In genomic region chr3:151166161-151166560, GRCh38 we compare ENCODE assay signal across 17 cellular contexts. TPM values are rescaled to one million over a fixed set of nuclear protein-coding genes. Genes with fewer than 3 reads are reported as not detected.
DNase-seq lines count a peak whose midpoint lies in the region; ATAC-seq, FAIRE-seq and TF ChIP-seq lines count a peak whose summit lies in the region.
"Had no signal": no experiment of that assay in that cellular context is flagged by ENCODE, and none has a peak within 500 bp of the region (broad histone marks: within the 10 kb centered on the region; RNA-seq: fewer than 3 reads in every experiment).

No MANE protein-coding gene starts in this region.

- no peak for FAIRE-seq in pancreas (lab: Jason Lieb, UNC)
- FAIRE-seq: GM19239 had no signal

- no peak for TF ChIP-seq EP300 in sigmoid colon (IDR thresholded peaks at IDR 0.05)

- H3K27me3 ChIP-seq in kidney epithelial cell (ENCODE audit: control insufficient read depth, insufficient read depth, low read length) (no peaks in the 10 kb centered on the region), sigmoid colon (no peaks in the 10 kb centered on the region), pancreas (no peaks in the 10 kb centered on the region)
- H3K27me3 ChIP-seq: BLaER1 treated with 17β-estradiol and CSF1 and Interleukin-3, amounts not matched to agents 10 nM and 100 nM; gastroesophageal sphincter had no signal

- no peak for ATAC-seq in pancreas
- ATAC-seq: activated CD8-positive, alpha-beta memory T cell treated with anti-CD3 and anti-CD28 coated beads, Interleukin-2, amount 10 ng/mL, durations not matched to agents 7 days and 5 days; gastroesophageal sphincter had no signal

- no peak overlapping the region for H3K27ac ChIP-seq in C4-2B
- H3K27ac ChIP-seq in VCaP, result no peak overlapping the region
- H3K27ac ChIP-seq in sigmoid colon, result no peak overlapping the region
- H3K27ac ChIP-seq in pancreas, result no peak overlapping the region
- H3K27ac ChIP-seq: gastroesophageal sphincter had no signal

- intact Hi-C loops in sigmoid colon (cut with DNase I) (loop anchor here (5.0 to 10.0 kb wide), 3 partner anchors 61 to 749 kb away; partner anchors contain the start of gene P2RY13), pancreas (cut with DNase I) (loop anchor here in 1 of 3 donors (5.0 kb wide), 1 partner anchor 116 kb away; no protein-coding TSS in a partner anchor)

- H3K4me3 ChIP-seq in kidney epithelial cell (ENCODE audit: low read depth, low read length) (no peak overlapping the region), sigmoid colon (no peak overlapping the region), pancreas (no peak overlapping the region)
- H3K4me3 ChIP-seq: BLaER1 treated with 17β-estradiol and CSF1 and Interleukin-3, amounts not matched to agents 10 nM and 100 nM; gastroesophageal sphincter had no signal

- WGBS in sigmoid colon, 2 donors, result 82 to 90% methylated on average over 3 of the region's 3 CpGs
- WGBS in pancreas, 2 donors, result 64 to 72% methylated on average over 3 of the region's 3 CpGs

- peak; percentile 33 for TF ChIP-seq CTCF in C4-2B (conservative IDR thresholded peaks at IDR 0.05)
- peak; percentile 31 for TF ChIP-seq CTCF in VCaP (conservative IDR thresholded peaks at IDR 0.05)
- peak; percentile 6 for TF ChIP-seq CTCF in kidney epithelial cell (IDR thresholded peaks at IDR 0.05; ENCODE audit: insufficient read depth, low read length, poor library complexity, severe bottlenecking)
- TF ChIP-seq CTCF in sigmoid colon (IDR thresholded peaks at IDR 0.05), result no peak
- TF ChIP-seq CTCF in pancreas (IDR thresholded peaks at IDR 0.05), result no peak

- DNase-seq in KBM-7, result peak; percentile 32
- DNase-seq in kidney epithelial cell (ENCODE audit: low read depth), result no peak
- no peak for DNase-seq in sigmoid colon
- no peak for DNase-seq in AG08396 (ENCODE audit: low spot score)
- no peak for DNase-seq in NCI-H2029 (lab: John Stamatoyannopoulos, UW)
- DNase-seq in pancreas, result no peak
- DNase-seq: activated CD8-positive, alpha-beta memory T cell treated with anti-CD3 and anti-CD28 coated beads, Interleukin-2, amount 10 ng/mL, durations not matched to agents 7 days and 5 days; activated gamma-delta T cell treated with Interleukin-2 at 50 U/mL for 16 hours; effector CD4-positive, alpha-beta T cell; nucleus accumbens; stimulated activated CD4-positive, alpha-beta T cell treated with anti-CD3 and anti-CD28 coated beads, Interleukin-15, amount 100 ng/mL, for 24 hours had no signal

- H3K36me3 ChIP-seq in kidney epithelial cell (ENCODE audit: control insufficient read depth, insufficient read depth, low read length), result no peaks in the 10 kb centered on the region
- H3K36me3 ChIP-seq in sigmoid colon, result no peaks in the 10 kb centered on the region
- H3K36me3 ChIP-seq in pancreas, result no peaks in the 10 kb centered on the region
- H3K36me3 ChIP-seq: gastroesophageal sphincter had no signal

- in situ Hi-C loops in KBM-7 (cut with MboI; ENCODE audit: low pct_unique_long_range_greater_than_20kb, low sequenced_read_pairs), result loop anchor here (10.0 kb wide), 1 partner anchor 119 kb away; no protein-coding TSS in a partner anchor

- H3K4me1 ChIP-seq in sigmoid colon, result no peaks in the 10 kb centered on the region
- H3K4me1 ChIP-seq in pancreas, result no peaks in the 10 kb centered on the region

- H3K9me3 ChIP-seq in sigmoid colon, result no peaks in the 10 kb centered on the region
- no peaks in the 10 kb centered on the region for H3K9me3 ChIP-seq in pancreas
- H3K9me3 ChIP-seq: BLaER1 treated with 17β-estradiol and CSF1 and Interleukin-3, amounts not matched to agents 10 nM and 100 nM; gastroesophageal sphincter had no signal

- TF ChIP-seq POLR2A in sigmoid colon (IDR thresholded peaks at IDR 0.05), result no peak

RNA-seq across cellular contexts. Expression of gene GPR171, which starts 36.9 kb away (rescaled TPM):
- not detected in 2 replicates for total RNA-seq in kidney epithelial cell
- total RNA-seq in sigmoid colon, result 1 to 10 TPM in 1 of 4 donors, under 1 TPM in 2, not detected in 1; 0.41 to 2.6 (median 0.55) TPM
- 1 to 10 TPM in 1 of 3 donors, under 1 TPM in 1, not detected in 1; 0.46 to 8.9 TPM for polyA plus RNA-seq in sigmoid colon
- total RNA-seq in pancreas, result under 1 TPM in 4 of 6 donors, not detected in 2; 0.13 to 0.92 (median 0.27) TPM
- polyA plus RNA-seq in pancreas, result under 1 TPM; 0.12 to 0.15 TPM
- total RNA-seq: LHCN-M2 had no signal

Comparison
In these comparisons a context has a peak if more than half of its experiments do, and no peak if none do; other contexts are left out.
1. CTCF ChIP-seq: peak in C4-2B (single experiment), VCaP (single experiment) and kidney epithelial cell (single experiment); none in sigmoid colon (0 of 4) and pancreas (0 of 4).